Comparison of ENCODE assay signal across 27 cellular contexts in genomic region chr2:216678098-216678465, GRCh38. TPM values are rescaled to one million over a fixed set of nuclear protein-coding genes. Genes with fewer than 3 reads are reported as not detected.
DNase-seq lines count a peak whose midpoint lies in the region; ATAC-seq and TF ChIP-seq lines count a peak whose summit lies in the region.
"Had no signal": no experiment of that assay in that cellular context is flagged by ENCODE, and none has a peak within 500 bp of the region (broad histone marks: within the 10 kb centered on the region; RNA-seq: fewer than 3 reads in every experiment).

No MANE protein-coding gene starts in this region.

- H3K4me3 ChIP-seq in breast epithelium (no peak overlapping the region), gastrocnemius medialis (no peak overlapping the region), tibial nerve (no peak overlapping the region)
- H3K4me3 ChIP-seq: GM23248, HAP-1, SJSA1 had no signal

- ATAC-seq in gastrocnemius medialis (no peak), GM18909 (IDR thresholded peaks at IDR 0.05; ENCODE audit: poor library complexity, unreplicated experiment) (no peak)
- ATAC-seq: HepG2 had no signal

- CTCF ChIA-PET in MCF 10A (lab: Yijun Ruan, JAX) = interaction anchor here (0.6 to 1.5 kb wide), 5 partner anchors 10 to 1090 kb away, joined by 3 to 5 read pairs (median 4); partner anchors contain the start of gene IGFBP5

- TF ChIP-seq CTCF in breast epithelium (IDR thresholded peaks at IDR 0.05) (no peak), MCF 10A (IDR thresholded peaks at IDR 0.05; ENCODE audit: unreplicated experiment) (no peak), mesothelial cell of epicardium (IDR thresholded peaks at IDR 0.05; ENCODE audit: unreplicated experiment) (no peak), gastrocnemius medialis (IDR thresholded peaks at IDR 0.05 in 4 of 5, conservative IDR thresholded peaks at IDR 0.05 in 1 of 5) (no peak), type B pancreatic cell (conservative IDR thresholded peaks at IDR 0.05) (no peak), tibial nerve (IDR thresholded peaks at IDR 0.05) (no peak)

- H3K27ac Mint-ChIP-seq in MCF 10A (ENCODE audit: low read depth, unreplicated experiment) (no peak overlapping the region), mesothelial cell of epicardium (peak overlapping the region; percentile 1), type B pancreatic cell (peak overlapping the region; percentile 7)

- intact Hi-C loops in breast epithelium (cut with DNase I; ENCODE audit: low total_unique reads) = no loop called here
- intact Hi-C loops in MCF 10A (cut with micrococcal nuclease) = no loop called here
- intact Hi-C loops in gastrocnemius medialis (cut with DNase I; ENCODE audit: low total_unique reads) = no loop called here

- BruUV-seq in MCF 10A (replicated peaks; lab: Mats Ljungman, UMichigan) = no TSS peak

- TF ChIP-seq EP300 in tibial nerve (IDR thresholded peaks at IDR 0.05) = no peak

- H3K36me3 Mint-ChIP-seq in MCF 10A (ENCODE audit: insufficient read depth, unreplicated experiment) (no peaks in the 10 kb centered on the region), mesothelial cell of epicardium (peaks cover 64% of the 10 kb centered on the region), type B pancreatic cell (peaks cover 19% of the 10 kb centered on the region)
- H3K36me3 Mint-ChIP-seq: CD8-positive, alpha-beta memory T cell had no signal

- POLR2A ChIA-PET in MCF 10A (lab: Yijun Ruan, JAX) = no interaction called here

- peaks cover 0 to 4% of the 10 kb centered on the region in 2 donors for H3K4me1 ChIP-seq in breast epithelium
- peaks cover 43 to 46% of the 10 kb centered on the region in 2 donors for H3K4me1 ChIP-seq in gastrocnemius medialis
- peaks cover 4 to 27% (median 10%) of the 10 kb centered on the region in 4 donors for H3K4me1 ChIP-seq in tibial nerve
- H3K4me1 ChIP-seq: HAP-1 had no signal

- peaks cover 21% of the 10 kb centered on the region for H3K4me1 Mint-ChIP-seq in MCF 10A (ENCODE audit: insufficient read depth, unreplicated experiment)
- peaks cover 9% of the 10 kb centered on the region for H3K4me1 Mint-ChIP-seq in mesothelial cell of epicardium
- H3K4me1 Mint-ChIP-seq in type B pancreatic cell (ENCODE audit: unreplicated experiment) = peaks cover 25% of the 10 kb centered on the region

- in situ Hi-C loops in gastrocnemius medialis (cut with MboI; ENCODE audit: low sequenced_read_pairs in 4 of 4) (loop anchor here in 3 of 4 donors (25.0 kb wide), 3 partner anchors 209 to 1034 kb away; no protein-coding TSS in a partner anchor), ACHN (cut with HindIII; ENCODE audit: low pct_ligation_motif_present, low pct_unique_long_range_greater_than_20kb, low sequenced_read_pairs) (no loop called here)

- H3K4me3 Mint-ChIP-seq in MCF 10A (ENCODE audit: unreplicated experiment) (no peak overlapping the region), mesothelial cell of epicardium (no peak overlapping the region), type B pancreatic cell (no peak overlapping the region)
- H3K4me3 Mint-ChIP-seq: CD8-positive, alpha-beta memory T cell had no signal

- peak overlapping the region; percentile 14 to 25 for H3K27ac ChIP-seq in breast epithelium
- H3K27ac ChIP-seq in gastrocnemius medialis = peak overlapping the region; percentile 93 to 95 (median 93)
- H3K27ac ChIP-seq in tibial nerve = peak overlapping the region in 1 of 4 donors; percentile 23
- H3K27ac ChIP-seq: 22Rv1, C4-2B, GM23248, HL-60, SJSA1 had no signal

- H3K36me3 ChIP-seq in breast epithelium = no peaks in the 10 kb centered on the region
- H3K36me3 ChIP-seq in gastrocnemius medialis = peaks cover 0 to 34% of the 10 kb centered on the region in 2 donors
- peaks cover 0 to 79% (median 4%) of the 10 kb centered on the region in 3 donors for H3K36me3 ChIP-seq in tibial nerve
- H3K36me3 ChIP-seq: HAP-1, SJSA1 had no signal

- no peak for DNase-seq in breast epithelium (ENCODE audit: low spot score in 2 of 2)
- no peak for DNase-seq in MCF 10A (ENCODE audit: unreplicated experiment)
- no peak for DNase-seq in mesothelial cell of epicardium (ENCODE audit: low spot score in 2 of 2, unreplicated experiment in 2 of 2)
- no peak for DNase-seq in gastrocnemius medialis
- DNase-seq in type B pancreatic cell (ENCODE audit: extremely low spot score, unreplicated experiment) = no peak
- DNase-seq in tibial nerve (ENCODE audit: low spot score in 2 of 2) = no peak
- DNase-seq in ACHN = no peak
- DNase-seq: AML-193; Calu3; CD8-positive, alpha-beta memory T cell; DMS153; GM23248; KBM-7; NCI-H1092 treated with DMSO at 0.1 percent for 48 hours; NCI-H1436 treated with DMSO at 0.1 percent for 48 hours; NCI-H1930; NCI-H510A treated with DMSO at 0.1 percent for 48 hours; NCI-H748 treated with DMSO at 0.1 percent for 48 hours; OCI-M1 had no signal

- WGBS in tibial nerve, 2 donors = 88 to 95% methylated on average over 12 of the region's 12 CpGs

- H3K27me3 Mint-ChIP-seq in MCF 10A (ENCODE audit: insufficient read depth, unreplicated experiment) = peaks cover 29% of the 10 kb centered on the region
- no peaks in the 10 kb centered on the region for H3K27me3 Mint-ChIP-seq in mesothelial cell of epicardium (ENCODE audit: low read depth)
- H3K27me3 Mint-ChIP-seq in type B pancreatic cell = no peaks in the 10 kb centered on the region

- TF ChIP-seq POLR2A in breast epithelium (IDR thresholded peaks at IDR 0.05) = no peak
- no peak for TF ChIP-seq POLR2A in gastrocnemius medialis (IDR thresholded peaks at IDR 0.05)
- TF ChIP-seq POLR2A in tibial nerve (IDR thresholded peaks at IDR 0.05) = no peak

- no peaks in the 10 kb centered on the region for H3K9me3 ChIP-seq in breast epithelium
- no peaks in the 10 kb centered on the region for H3K9me3 ChIP-seq in gastrocnemius medialis
- no peaks in the 10 kb centered on the region for H3K9me3 ChIP-seq in tibial nerve
- H3K9me3 ChIP-seq: HAP-1, SJSA1 had no signal

- H3K9me3 Mint-ChIP-seq in MCF 10A (ENCODE audit: unreplicated experiment) = no peaks in the 10 kb centered on the region
- H3K9me3 Mint-ChIP-seq in mesothelial cell of epicardium = no peaks in the 10 kb centered on the region
- H3K9me3 Mint-ChIP-seq in type B pancreatic cell = no peaks in the 10 kb centered on the region
- H3K9me3 Mint-ChIP-seq: CD8-positive, alpha-beta memory T cell had no signal

- no peaks in the 10 kb centered on the region for H3K27me3 ChIP-seq in breast epithelium
- no peaks in the 10 kb centered on the region for H3K27me3 ChIP-seq in gastrocnemius medialis
- H3K27me3 ChIP-seq in tibial nerve = no peaks in the 10 kb centered on the region
- H3K27me3 ChIP-seq: SJSA1 had no signal

RNA-seq across cellular contexts. Expression of gene IGFBP5, which starts 17.3 kb away (rescaled TPM):
- total RNA-seq in breast epithelium (1,000 to 10,000 TPM in 1 of 3 donors, 100 to 1,000 TPM in 2; 161 to 1,107 (median 177) TPM), MCF 10A (2022) (not detected in 2 replicates), mesothelial cell of epicardium (415 to 456 TPM (median 447 TPM) in 3 replicates), gastrocnemius medialis (100 to 1,000 TPM in 3 of 4 donors, 10 to 100 TPM in 1; 99.5 to 550 (median 279) TPM), type B pancreatic cell (ENCODE audit: low replicate concordance) (51.0 and 245 TPM in 2 replicates), tibial nerve (1,000 to 10,000 TPM in 2 of 4 donors, 100 to 1,000 TPM in 2; 178 to 1,859 (median 1,369) TPM)
- total RNA-seq: CD8-positive, alpha-beta memory T cell; HepG2; HT-29 had no signal

RNA-seq across cellular contexts. Expression of gene IGFBP2, which starts 44.9 kb away (rescaled TPM):
- total RNA-seq in breast epithelium = 100 to 1,000 TPM in 2 of 3 donors, 10 to 100 TPM in 1; 16.0 to 131 (median 115) TPM
- total RNA-seq in MCF 10A (2022) = 18.3 and 32.0 TPM in 2 replicates
- 376 to 409 TPM (median 381 TPM) in 3 replicates for total RNA-seq in mesothelial cell of epicardium
- 10 to 100 TPM; 14.3 to 44.4 (median 23.6) TPM for total RNA-seq in gastrocnemius medialis
- 121 and 252 TPM in 2 replicates for total RNA-seq in type B pancreatic cell (ENCODE audit: low replicate concordance)
- total RNA-seq in tibial nerve = 100 to 1,000 TPM; 125 to 337 (median 157) TPM

Comparison
In these comparisons a context has a peak if more than half of its experiments do, and no peak if none do; other contexts are left out.
1. RNA of gene IGFBP5, which starts 17.3 kb away (total RNA-seq): 178 to 1,859 TPM in tibial nerve, 415 to 456 TPM in mesothelial cell of epicardium, 99.5 to 550 TPM in gastrocnemius medialis, 51.0 to 245 TPM in type B pancreatic cell and 161 to 1,107 TPM in breast epithelium; not detected in MCF 10A; every median in the first group is over 10 times any median in the second.